ENCODE assay signal across 2 cellular contexts in genomic region chr11:85710912-85711311, GRCh38.
TF ChIP-seq lines count a peak whose summit lies in the region.

No MANE protein-coding gene starts in this region.

TF ChIP-seq in SK-N-SH treated with all-trans-retinoic acid at 6 μM for 48 hours, 23 proteins besides CTCF, POLR2A, EP300 and RAD21 (continued from another document):
- TF ChIP-seq PATZ1 (CRISPR knock-in tag; IDR thresholded peaks at IDR 0.05; ENCODE audit: borderline replicate concordance) (no peak), BACH2 (CRISPR knock-in tag; IDR thresholded peaks at IDR 0.05; ENCODE audit: borderline replicate concordance) (no peak), RARB (CRISPR knock-in tag; IDR thresholded peaks at IDR 0.05) (no peak), ZC3H10 (CRISPR knock-in tag; IDR thresholded peaks at IDR 0.05) (no peak), CSRNP3 (CRISPR knock-in tag; IDR thresholded peaks at IDR 0.05) (no peak), OSR1 (CRISPR knock-in tag; IDR thresholded peaks at IDR 0.05) (no peak), ZNF8 (CRISPR knock-in tag; IDR thresholded peaks at IDR 0.05) (no peak), ZNF565 (CRISPR knock-in tag; conservative IDR thresholded peaks at IDR 0.05; ENCODE audit: low read depth) (no peak), TSHZ2 (CRISPR knock-in tag; IDR thresholded peaks at IDR 0.05) (no peak), ARNTL (CRISPR knock-in tag; IDR thresholded peaks at IDR 0.05; ENCODE audit: borderline replicate concordance, low read depth) (no peak), ZFP30 (CRISPR knock-in tag; IDR thresholded peaks at IDR 0.05) (no peak), ZFP3 (CRISPR knock-in tag; IDR thresholded peaks at IDR 0.05) (no peak)

TF ChIP-seq in SK-N-SH, 30 proteins besides CTCF, POLR2A, EP300 and RAD21 (continued from another document):
- TF ChIP-seq SIN3A (IDR thresholded peaks at IDR 0.05; ENCODE audit: borderline replicate concordance, low read depth, low read length) = no peak
- no peak for TF ChIP-seq SMC3 (IDR thresholded peaks at IDR 0.05; ENCODE audit: low read depth, low read length)
- no peak for TF ChIP-seq ZBTB33 (IDR thresholded peaks at IDR 0.05; ENCODE audit: borderline replicate concordance, low read depth)
- no peak for TF ChIP-seq TCF12 (IDR thresholded peaks at IDR 0.05)
- no peak for TF ChIP-seq NRF1 (IDR thresholded peaks at IDR 0.05; ENCODE audit: low read depth, low read length)
- TF ChIP-seq USF2 (IDR thresholded peaks at IDR 0.05; ENCODE audit: borderline replicate concordance, low read depth, low read length) = no peak
- TF ChIP-seq POLR2AphosphoS5 (IDR thresholded peaks at IDR 0.05; ENCODE audit: low read depth, low read length) = no peak
- TF ChIP-seq JUND (IDR thresholded peaks at IDR 0.05) = no peak
- no peak for TF ChIP-seq IRF3 (IDR thresholded peaks at IDR 0.05; ENCODE audit: low read depth, low read length)
- TF ChIP-seq FOSL2 (IDR thresholded peaks at IDR 0.05; ENCODE audit: borderline replicate concordance, low read depth) = no peak
- no peak for TF ChIP-seq GABPA (IDR thresholded peaks at IDR 0.05; ENCODE audit: low read depth)
- TF ChIP-seq MAX (IDR thresholded peaks at IDR 0.05; ENCODE audit: low read depth) = no peak
- TF ChIP-seq MEF2A (IDR thresholded peaks at IDR 0.05; ENCODE audit: borderline replicate concordance, low read depth) = no peak
- TF ChIP-seq ELF1 (IDR thresholded peaks at IDR 0.05) = no peak
- no peak for TF ChIP-seq YY1 (IDR thresholded peaks at IDR 0.05; ENCODE audit: low read depth)
- no peak for TF ChIP-seq TEAD4 (IDR thresholded peaks at IDR 0.05; ENCODE audit: borderline replicate concordance, insufficient read depth)
- TF ChIP-seq USF1 (IDR thresholded peaks at IDR 0.05; ENCODE audit: borderline replicate concordance, low read depth) = no peak
